Comparison of ENCODE assay signal across 8 cellular contexts in the genomic region with DNA sequence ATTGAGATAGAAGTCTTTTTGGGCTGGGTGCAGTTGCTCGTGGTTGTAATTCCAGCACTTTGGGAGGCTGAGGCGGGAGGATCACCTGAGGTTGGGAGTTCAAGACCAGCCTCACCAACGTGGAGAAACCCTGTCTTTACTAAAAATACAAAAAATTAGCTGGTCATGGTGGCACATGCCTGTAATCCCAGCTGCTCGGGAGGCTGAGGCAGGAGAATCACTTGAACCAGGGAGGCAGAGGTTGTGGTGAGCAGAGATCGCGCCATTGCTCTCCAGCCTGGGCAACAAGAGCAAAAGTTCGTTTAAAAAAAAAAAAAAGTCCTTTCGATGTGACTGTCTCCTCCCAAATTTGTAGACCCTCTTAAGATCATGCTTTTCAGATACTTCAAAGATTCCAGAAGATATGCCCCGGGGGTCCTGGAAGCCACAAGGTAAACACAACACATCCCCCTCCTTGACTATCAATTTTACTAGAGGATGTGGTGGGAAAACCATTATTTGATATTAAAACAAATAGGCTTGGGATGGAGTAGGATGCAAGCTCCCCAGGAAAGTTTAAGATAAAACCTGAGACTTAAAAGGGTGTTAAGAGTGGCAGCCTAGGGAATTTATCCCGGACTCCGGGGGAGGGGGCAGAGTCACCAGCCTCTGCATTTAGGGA. TPM values are rescaled to one million over a fixed set of nuclear protein-coding genes. Genes with fewer than 3 reads are reported as not detected.
A peak's percentile ranks its signal among the peaks of the same experiment; 100 is the strongest.
DNase-seq lines count a peak whose midpoint lies in the region; ATAC-seq and TF ChIP-seq lines count a peak whose summit lies in the region.
"Not testable (repeated sequence)": the region's sequence is repeated elsewhere in the genome, so short reads cannot be mapped to it uniquely, and the experiment has no call there.
"Had no signal": no experiment of that assay in that cellular context is flagged by ENCODE, and none has a peak within 500 bp of the region (broad histone marks: within the 10 kb centered on the region; RNA-seq: fewer than 3 reads in every experiment).

No MANE protein-coding gene starts in this region.

- H3K27me3 Mint-ChIP-seq in activated B cell treated with CpG ODN at 0.5 μM for 24 hours: peaks cover 30% of the 10 kb centered on the region
- not testable (repeated sequence) for H3K27me3 Mint-ChIP-seq in glutamatergic neuron (ENCODE audit: unreplicated experiment)
- peaks cover 55% of the 10 kb centered on the region for H3K27me3 Mint-ChIP-seq in stimulated activated naive CD8-positive, alpha-beta T cell treated with anti-CD3 and anti-CD28 coated beads, Interleukin-15, amount 100 ng/mL, for 72 hours

- POLR2A ChIA-PET in HEK293 (lab: Yijun Ruan, JAX) (interaction anchor here (0.7 to 2.4 kb wide), 24 partner anchors 8 to 414 kb away, joined by 3 to 42 read pairs (median 5); partner anchors contain the start of genes LRRC3C, MIEN1, ORMDL3 and PGAP3), activated B cell treated with CpG ODN at 0.5 μM for 24 hours (lab: Charles Lee) (interaction anchor here (0.6 kb wide), 1 partner anchor 32 kb away, joined by 12 read pairs; no protein-coding TSS in a partner anchor)

- H3K4me1 ChIP-seq in HEK293 (ENCODE audit: control insufficient read depth, insufficient read depth, low read length) (peaks cover 13% of the 10 kb centered on the region; the same call in 1 of the 2 replicates), lower lobe of right lung (peaks cover 40% of the 10 kb centered on the region)
- not testable (repeated sequence) for H3K4me1 ChIP-seq in colonic mucosa; osteoblast (ENCODE audit: insufficient read depth, low read length)

- DNase-seq in activated B cell treated with CpG ODN at 0.5 μM for 24 hours; colonic mucosa; glutamatergic neuron; lower lobe of right lung; stimulated activated naive CD8-positive, alpha-beta T cell treated with anti-CD3 and anti-CD28 coated beads, Interleukin-15, amount 100 ng/mL, for 72 hours: not testable (repeated sequence)
- DNase-seq in osteoblast (ENCODE audit: insufficient read length, low spot score, missing footprints): peak; percentile 93

- not testable (repeated sequence) for TF ChIP-seq CTCF in HEK293 (tag by site-specific recombination; IDR thresholded peaks at IDR 0.05); activated B cell treated with CpG ODN at 0.5 μM for 24 hours (IDR thresholded peaks at IDR 0.05); colonic mucosa (IDR thresholded peaks at IDR 0.05); glutamatergic neuron (IDR thresholded peaks at IDR 0.05; ENCODE audit: partially characterized antibody, unreplicated experiment); lower lobe of right lung (IDR thresholded peaks at IDR 0.05); osteoblast (IDR thresholded peaks at IDR 0.05; ENCODE audit: extremely low read depth, low read depth, low read length)

- H3K9me3 ChIP-seq in HEK293 (ENCODE audit: control insufficient read depth, insufficient read depth, low read depth, low read length); colonic mucosa; lower lobe of right lung; osteoblast (ENCODE audit: low read depth, low read length): not testable (repeated sequence)

- not testable (repeated sequence) for H3K27me3 ChIP-seq in colonic mucosa; osteoblast (ENCODE audit: insufficient read depth, low read length)
- H3K27me3 ChIP-seq in lower lobe of right lung (ENCODE audit: low read depth): peaks cover 12% of the 10 kb centered on the region

- intact Hi-C loops in activated B cell treated with CpG ODN at 0.5 μM for 24 hours (cut with micrococcal nuclease); colonic mucosa (cut with DNase I); lower lobe of right lung (cut with DNase I): not testable (repeated sequence)

- peaks cover 45% of the 10 kb centered on the region for H3K79me2 ChIP-seq in osteoblast (ENCODE audit: insufficient read depth, low read length)

- H3K9ac ChIP-seq in colonic mucosa (ENCODE audit: low read depth in 2 of 2, low read length in 2 of 2): peak overlapping the region; percentile 3 to 99

- not testable (repeated sequence) for H3K9me3 Mint-ChIP-seq in activated B cell treated with CpG ODN at 0.5 μM for 24 hours; glutamatergic neuron (ENCODE audit: unreplicated experiment); stimulated activated naive CD8-positive, alpha-beta T cell treated with anti-CD3 and anti-CD28 coated beads, Interleukin-15, amount 100 ng/mL, for 72 hours

- H3K4me3 Mint-ChIP-seq in activated B cell treated with CpG ODN at 0.5 μM for 24 hours: peak overlapping the region; percentile 6
- peak overlapping the region; percentile 90 for H3K4me3 Mint-ChIP-seq in glutamatergic neuron (ENCODE audit: unreplicated experiment)
- H3K4me3 Mint-ChIP-seq in stimulated activated naive CD8-positive, alpha-beta T cell treated with anti-CD3 and anti-CD28 coated beads, Interleukin-15, amount 100 ng/mL, for 72 hours: peak overlapping the region; percentile 48 to 49

- H3K27ac ChIP-seq in HEK293 (ENCODE audit: extremely low read depth, low read depth, low read length) (peak overlapping the region; percentile 68; the same call in 1 of the 2 replicates), colonic mucosa (peak overlapping the region; percentile 82), lower lobe of right lung (peak overlapping the region; percentile 88), osteoblast (ENCODE audit: low read depth, low read length) (peak overlapping the region; percentile 19)

- CTCF ChIA-PET in HEK293 (lab: Yijun Ruan, JAX): interaction anchor here (0.6 to 3.5 kb wide), 10 partner anchors 11 to 259 kb away, joined by 3 to 22 read pairs (median 5); partner anchors contain the start of genes MIEN1 and PGAP3
- CTCF ChIA-PET in activated B cell treated with CpG ODN at 0.5 μM for 24 hours (lab: Charles Lee): not testable (repeated sequence)

- peaks cover 20% of the 10 kb centered on the region for H4K20me1 ChIP-seq in osteoblast (ENCODE audit: insufficient read depth, low read length)

- not testable (repeated sequence) for H3K36me3 Mint-ChIP-seq in activated B cell treated with CpG ODN at 0.5 μM for 24 hours (ENCODE audit: low read depth); glutamatergic neuron (ENCODE audit: unreplicated experiment)

- not testable (repeated sequence) for ATAC-seq in activated B cell treated with CpG ODN at 0.5 μM for 24 hours (ENCODE audit: low read depth); lower lobe of right lung; stimulated activated naive CD8-positive, alpha-beta T cell treated with anti-CD3 and anti-CD28 coated beads, Interleukin-15, amount 100 ng/mL, for 72 hours

- H3K4me2 ChIP-seq in osteoblast (ENCODE audit: insufficient read depth, low read length): peak overlapping the region; percentile 86

- H3K36me3 ChIP-seq in HEK293 (ENCODE audit: control insufficient read depth in 2 of 2, insufficient read depth in 1 of 2, low read length in 2 of 2): peaks cover 0 to 35% of the 10 kb centered on the region in 2 experiments; a peak in 1 of 3 replicates
- not testable (repeated sequence) for H3K36me3 ChIP-seq in colonic mucosa; lower lobe of right lung; osteoblast (ENCODE audit: insufficient read depth, low read length)

- H2AFZ ChIP-seq in osteoblast (ENCODE audit: low read length): peak overlapping the region; percentile 83

- H3K4me3 ChIP-seq in HEK293 (ENCODE audit: low read depth, low read length): peak overlapping the region; percentile 81
- H3K4me3 ChIP-seq in colonic mucosa: peak overlapping the region; percentile 72
- H3K4me3 ChIP-seq in lower lobe of right lung: peak overlapping the region; percentile 86
- H3K4me3 ChIP-seq in osteoblast (ENCODE audit: insufficient read depth, low read length): peak overlapping the region; percentile 76

- peaks cover 14% of the 10 kb centered on the region for H3K4me1 Mint-ChIP-seq in activated B cell treated with CpG ODN at 0.5 μM for 24 hours
- H3K4me1 Mint-ChIP-seq in glutamatergic neuron (ENCODE audit: low read depth, unreplicated experiment): not testable (repeated sequence)
- peaks cover 27% of the 10 kb centered on the region for H3K4me1 Mint-ChIP-seq in stimulated activated naive CD8-positive, alpha-beta T cell treated with anti-CD3 and anti-CD28 coated beads, Interleukin-15, amount 100 ng/mL, for 72 hours

- H3K27ac Mint-ChIP-seq in activated B cell treated with CpG ODN at 0.5 μM for 24 hours; glutamatergic neuron (ENCODE audit: unreplicated experiment); stimulated activated naive CD8-positive, alpha-beta T cell treated with anti-CD3 and anti-CD28 coated beads, Interleukin-15, amount 100 ng/mL, for 72 hours: not testable (repeated sequence)

TF ChIP-seq in HEK293, 187 proteins besides CTCF, POLR2A, EP300 and RAD21:
- 0 out of 2 replicates have a peak, but pooled peaks have one; percentile 22 for TF ChIP-seq SP7 (tag by site-specific recombination; IDR thresholded peaks at IDR 0.05)

RNA-seq across cellular contexts. Expression of gene ERBB2, which starts 0.6 kb away (rescaled TPM):
- 4.4 and 7.1 TPM in 2 replicates for total RNA-seq in activated B cell treated with CpG ODN at 0.5 μM for 24 hours
- total RNA-seq in colonic mucosa: 100 to 1,000 TPM; 153 to 174 TPM
- total RNA-seq in glutamatergic neuron (ENCODE audit: unreplicated experiment): 14.5 TPM
- total RNA-seq in lower lobe of right lung: 96.1 TPM
- 40.4 and 44.2 TPM in 2 replicates for total RNA-seq in osteoblast

RNA-seq across cellular contexts. Expression of gene PGAP3, which starts 11.4 kb away (rescaled TPM):
- total RNA-seq in activated B cell treated with CpG ODN at 0.5 μM for 24 hours (19.0 and 24.0 TPM in 2 replicates), colonic mucosa (10 to 100 TPM; 37.3 to 42.0 TPM), glutamatergic neuron (ENCODE audit: unreplicated experiment) (10.7 TPM), lower lobe of right lung (20.7 TPM), osteoblast (10.3 and 10.9 TPM in 2 replicates)

RNA-seq across cellular contexts. Expression of gene PNMT, which starts 31.0 kb away (rescaled TPM):
- total RNA-seq in activated B cell treated with CpG ODN at 0.5 μM for 24 hours (not detected in 2 replicates), colonic mucosa (under 1 TPM in 1 of 2 donors, not detected in 1; 0.47 TPM), glutamatergic neuron (ENCODE audit: unreplicated experiment) (not detected), lower lobe of right lung (3.9 TPM), osteoblast (not detected in 2 replicates)
- total RNA-seq: RPMI7951 had no signal

RNA-seq across cellular contexts. Expression of gene MIEN1, which starts 31.0 kb away (rescaled TPM):
- 42.2 and 45.7 TPM in 2 replicates for total RNA-seq in activated B cell treated with CpG ODN at 0.5 μM for 24 hours
- 100 to 1,000 TPM in 1 of 2 donors, 10 to 100 TPM in 1; 74.1 to 103 TPM for total RNA-seq in colonic mucosa
- 52.2 TPM for total RNA-seq in glutamatergic neuron (ENCODE audit: unreplicated experiment)
- 46.4 TPM for total RNA-seq in lower lobe of right lung
- total RNA-seq in osteoblast: 14.8 and 16.5 TPM in 2 replicates

RNA-seq across cellular contexts. Expression of gene TCAP, which starts 34.1 kb away (rescaled TPM):
- 2.1 and 2.3 TPM in 2 replicates for total RNA-seq in activated B cell treated with CpG ODN at 0.5 μM for 24 hours
- 1 to 10 TPM in 1 of 2 donors, under 1 TPM in 1; 0.49 to 1.2 TPM for total RNA-seq in colonic mucosa
- 2.3 TPM for total RNA-seq in glutamatergic neuron (ENCODE audit: unreplicated experiment)
- 3.7 TPM for total RNA-seq in lower lobe of right lung
- 0.29 and 0.36 TPM in 2 replicates for total RNA-seq in osteoblast

Comparison
In these comparisons a context has a peak if more than half of its experiments do, and no peak if none do; other contexts are left out.
1. H3K27ac ChIP-seq: peak in every context shown above with its lines; median percentile 88 in lower lobe of right lung; 82 in colonic mucosa; 68 in HEK293; 19 in osteoblast.
2. H3K4me3 Mint-ChIP-seq: peak in every context shown above with its lines; median percentile 90 in glutamatergic neuron; 48 in stimulated activated naive CD8-positive, alpha-beta T cell treated with anti-CD3 and anti-CD28 coated beads, Interleukin-15, amount 100 ng/mL, for 72 hours; 6 in activated B cell treated with CpG ODN at 0.5 μM for 24 hours.